16 cellular contexts compared by ENCODE assay signal in the genomic region with DNA sequence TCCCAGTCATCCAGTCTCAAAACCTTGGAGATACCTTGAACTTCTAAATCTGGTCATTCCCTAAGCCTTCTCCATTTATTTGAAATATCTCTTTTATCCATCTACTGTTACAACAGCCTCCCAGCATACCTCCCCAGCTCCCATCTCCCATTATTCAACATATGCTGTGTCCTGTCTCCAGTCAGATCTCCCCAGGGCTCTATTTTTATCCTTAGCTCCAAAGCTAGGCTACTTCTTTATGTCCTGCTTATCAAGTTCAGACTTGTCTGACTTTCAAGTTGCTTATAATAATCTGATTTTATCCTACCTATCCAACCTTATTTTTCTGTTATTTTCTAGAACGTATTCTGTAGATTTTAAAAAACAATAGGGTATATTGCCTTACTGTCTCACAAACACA.
"Had no signal": no experiment of that assay in that cellular context is flagged by ENCODE, and none has a peak within 500 bp of the region (broad histone marks: within the 10 kb centered on the region; RNA-seq: fewer than 3 reads in every experiment).

No MANE protein-coding gene starts in this region.

- H3K27ac ChIP-seq: skin epidermis, testis had no signal

- H3K4me3 ChIP-seq: skin epidermis, testis, uterus had no signal

- H3K9me3 Mint-ChIP-seq: activated CD8-positive, alpha-beta T cell treated with anti-CD3 and anti-CD28 coated beads for 36 hours; stimulated activated naive CD8-positive, alpha-beta T cell treated with anti-CD3 and anti-CD28 coated beads, Interleukin-15, amount 100 ng/mL, for 72 hours had no signal

- ATAC-seq: activated CD4-positive, alpha-beta T cell treated with anti-CD3 and anti-CD28 coated beads for 36 hours; activated CD8-positive, alpha-beta T cell treated with anti-CD3 and anti-CD28 coated beads for 36 hours; left cardiac atrium; stimulated activated naive CD8-positive, alpha-beta T cell treated with anti-CD3 and anti-CD28 coated beads, Interleukin-15, amount 100 ng/mL, for 72 hours had no signal

- DNase-seq: activated CD4-positive, alpha-beta T cell treated with anti-CD3 and anti-CD28 coated beads for 36 hours; activated CD8-positive, alpha-beta memory T cell treated with anti-CD3 and anti-CD28 coated beads, Interleukin-2, amount 50 U/mL, for 4 hours; activated CD8-positive, alpha-beta T cell treated with anti-CD3 and anti-CD28 coated beads for 36 hours; activated naive CD4-positive, alpha-beta T cell; caudate nucleus; cortex of kidney; effector memory CD4-positive, alpha-beta T cell; erythroblast; left cardiac atrium; retina; stimulated activated CD4-positive, alpha-beta T cell treated with anti-CD3 and anti-CD28 coated beads, Interleukin-4, amount 100 ng/mL, for 4 hours; stimulated activated naive CD8-positive, alpha-beta T cell treated with anti-CD3 and anti-CD28 coated beads, Interleukin-15, amount 100 ng/mL, for 72 hours; T1000; testis; uterus had no signal

- H3K27ac Mint-ChIP-seq: activated CD4-positive, alpha-beta T cell treated with anti-CD3 and anti-CD28 coated beads for 36 hours; activated CD8-positive, alpha-beta T cell treated with anti-CD3 and anti-CD28 coated beads for 36 hours; stimulated activated naive CD8-positive, alpha-beta T cell treated with anti-CD3 and anti-CD28 coated beads, Interleukin-15, amount 100 ng/mL, for 72 hours had no signal

- H3K36me3 ChIP-seq: uterus had no signal

- H3K9me3 ChIP-seq: testis, uterus had no signal

- H3K4me3 Mint-ChIP-seq: activated CD4-positive, alpha-beta T cell treated with anti-CD3 and anti-CD28 coated beads for 36 hours; activated CD8-positive, alpha-beta T cell treated with anti-CD3 and anti-CD28 coated beads for 36 hours; stimulated activated naive CD8-positive, alpha-beta T cell treated with anti-CD3 and anti-CD28 coated beads, Interleukin-15, amount 100 ng/mL, for 72 hours had no signal

- H3K27me3 ChIP-seq: testis, uterus had no signal

- H3K4me1 ChIP-seq: testis, uterus had no signal

- H3K27me3 Mint-ChIP-seq: activated CD4-positive, alpha-beta T cell treated with anti-CD3 and anti-CD28 coated beads for 36 hours; activated CD8-positive, alpha-beta T cell treated with anti-CD3 and anti-CD28 coated beads for 36 hours; stimulated activated naive CD8-positive, alpha-beta T cell treated with anti-CD3 and anti-CD28 coated beads, Interleukin-15, amount 100 ng/mL, for 72 hours had no signal
